ENCODE assay signal across 1 cellular context in genomic region chr21:41737656-41738324, GRCh38.
TF ChIP-seq lines count a peak whose summit lies in the region.

No MANE protein-coding gene starts in this region.

TF ChIP-seq in HEK293, 187 proteins besides CTCF, POLR2A, EP300 and RAD21 (continued from another document):
- TF ChIP-seq ZNF280D (tag by site-specific recombination; IDR thresholded peaks at IDR 0.05): 0 out of 2 replicates have a peak, but pooled peaks have one; percentile 61
- peak; percentile 98 for TF ChIP-seq SETDB1 (IDR thresholded peaks at IDR 0.05; ENCODE audit: insufficient read length, low read length)
- TF ChIP-seq TRIM28 (IDR thresholded peaks at IDR 0.05; ENCODE audit: borderline replicate concordance, low read length): peak; percentile 77; the same call in 1 of the 2 replicates
- no peak for TF ChIP-seq SP7 (tag by site-specific recombination; IDR thresholded peaks at IDR 0.05)
- TF ChIP-seq ZNF561 (tag by site-specific recombination; IDR thresholded peaks at IDR 0.05; ENCODE audit: borderline replicate concordance): 0 out of 2 replicates have a peak, but pooled peaks have one; percentile 28
- no peak for TF ChIP-seq SALL2 (tag by site-specific recombination; IDR thresholded peaks at IDR 0.05; ENCODE audit: borderline replicate concordance)
- TF ChIP-seq ZNF133 (tag by site-specific recombination; IDR thresholded peaks at IDR 0.05): no peak
- TF ChIP-seq YY1 (tag by site-specific recombination; IDR thresholded peaks at IDR 0.05): no peak
- no peak for TF ChIP-seq ZNF660 (tag by site-specific recombination; IDR thresholded peaks at IDR 0.05)
- no peak for TF ChIP-seq MYNN (tag by site-specific recombination; IDR thresholded peaks at IDR 0.05; ENCODE audit: borderline replicate concordance)
- TF ChIP-seq ZNF350 (tag by site-specific recombination; IDR thresholded peaks at IDR 0.05): no peak
- peak; percentile 14 for TF ChIP-seq ZNF510 (tag by site-specific recombination; IDR thresholded peaks at IDR 0.05; ENCODE audit: insufficient replicate concordance)
- no peak for TF ChIP-seq ZNF544 (tag by site-specific recombination; IDR thresholded peaks at IDR 0.05)
